ENCODE assay signal across 8 cellular contexts in the genomic region with DNA sequence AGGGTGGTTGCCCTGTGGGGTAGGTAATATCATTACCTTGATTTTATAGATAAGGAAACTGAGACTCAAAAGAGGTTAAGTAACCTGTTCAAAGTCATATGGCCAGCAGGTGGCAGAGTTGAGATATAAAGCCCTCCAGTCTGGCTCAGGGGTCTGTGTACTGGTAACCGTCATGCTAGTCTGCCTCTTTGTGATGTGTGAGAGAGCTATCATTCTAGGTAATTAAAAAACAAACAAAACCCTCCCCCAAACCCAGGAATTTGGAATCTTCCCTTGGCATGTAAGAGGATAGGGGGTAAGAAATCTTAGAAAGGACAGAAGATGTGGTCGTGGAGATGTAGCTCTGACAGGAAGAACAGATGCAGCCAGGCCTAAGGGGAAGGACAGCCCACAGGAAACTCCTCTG.
DNase-seq lines count a peak whose midpoint lies in the region; ATAC-seq and TF ChIP-seq lines count a peak whose summit lies in the region.

No MANE protein-coding gene starts in this region.

- H2AFZ ChIP-seq in PC-9 = no peak overlapping the region

- POLR2A ChIA-PET in PC-9 (lab: Charles Lee; ENCODE audit: unreplicated experiment) = no interaction called here

- no peaks in the 10 kb centered on the region for H3F3A ChIP-seq in PC-9 (ENCODE audit: insufficient read depth, low read depth)

- no peaks in the 10 kb centered on the region for H3K36me3 ChIP-seq in HUES6 (ENCODE audit: control insufficient read depth, insufficient read depth, low read length)
- no peaks in the 10 kb centered on the region for H3K36me3 ChIP-seq in PC-9 (ENCODE audit: low read depth)
- no peaks in the 10 kb centered on the region for H3K36me3 ChIP-seq in left ventricle myocardium inferior

- no TSS peak for BruUV-seq in PC-9 (replicated peaks; lab: Mats Ljungman, UMichigan)

- H3K4me1 ChIP-seq in HUES6 (ENCODE audit: control insufficient read depth, insufficient read depth, low read length) (peaks cover 12% of the 10 kb centered on the region), PC-9 (replicated peaks; ENCODE audit: insufficient read depth) (no peaks in the 10 kb centered on the region), left ventricle myocardium inferior (no peaks in the 10 kb centered on the region)

- peak overlapping the region; percentile 62 for H3K9ac ChIP-seq in HUES6 (ENCODE audit: low read length)

- CTCF ChIA-PET in PC-9 (lab: Charles Lee) = interaction anchor here (0.6 kb wide), 1 partner anchor 1425 kb away, joined by 3 read pairs; no protein-coding TSS in a partner anchor

- no peaks in the 10 kb centered on the region for H3K9me2 ChIP-seq in PC-9 (ENCODE audit: insufficient read depth)

- no peaks in the 10 kb centered on the region for H3K36me3 Mint-ChIP-seq in activated T-cell treated with anti-CD3 and anti-CD28 coated beads, Interleukin-2, amount 50 U/mL, for 4 hours (ENCODE audit: insufficient read depth)

- H3K4me2 ChIP-seq in PC-9 = no peak overlapping the region

- DNase-seq in ELF-1 (ENCODE audit: low read depth, low spot score) = peak; percentile 95
- peak; percentile 38 to 48 for DNase-seq in PC-9
- peak; percentile 45 for DNase-seq in activated T-cell treated with anti-CD3 and anti-CD28 coated beads, Interleukin-2, amount 50 U/mL, for 4 hours
- no peak for DNase-seq in left ventricle myocardium inferior
- DNase-seq in stimulated activated CD4-positive, alpha-beta T cell treated with anti-CD3 and anti-CD28 coated beads, Interleukin-15, amount 100 ng/mL, for 24 hours = peak; percentile 80

- H3K27me3 ChIP-seq in HUES6 (ENCODE audit: control insufficient read depth, insufficient read depth, low read length) (no peaks in the 10 kb centered on the region), PC-9 (ENCODE audit: insufficient read depth, low read depth) (no peaks in the 10 kb centered on the region), left ventricle myocardium inferior (ENCODE audit: low read depth) (peaks cover 8% of the 10 kb centered on the region)

- H3K79me2 ChIP-seq in PC-9 (ENCODE audit: low read depth) = no peaks in the 10 kb centered on the region

- H3K4me3 ChIP-seq in HUES6 (ENCODE audit: low read depth, low read length) (no peak overlapping the region), PC-9 (no peak overlapping the region), left ventricle myocardium inferior (no peak overlapping the region)

- no peaks in the 10 kb centered on the region for H4K20me1 ChIP-seq in PC-9 (ENCODE audit: insufficient read depth)

- intact Hi-C loops in PC-9 (cut with micrococcal nuclease; ENCODE audit: unreplicated experiment) = loop anchor here (2.0 kb wide), 1 partner anchor 1329 kb away; no protein-coding TSS in a partner anchor
- intact Hi-C loops in left ventricle myocardium inferior (cut with micrococcal nuclease) = no loop called here

- no peak overlapping the region for H3K4me3 Mint-ChIP-seq in activated T-cell treated with anti-CD3 and anti-CD28 coated beads, Interleukin-2, amount 50 U/mL, for 4 hours

- ATAC-seq in activated T-cell treated with anti-CD3 and anti-CD28 coated beads, Interleukin-2, amount 50 U/mL, for 4 hours = peak; percentile 84 to 85
- ATAC-seq in GM19351 (IDR thresholded peaks at IDR 0.05; ENCODE audit: unreplicated experiment) (no peak), GM21723 (IDR thresholded peaks at IDR 0.05; ENCODE audit: unreplicated experiment) (no peak)

- no peak overlapping the region; the same call in 1 of the 2 replicates for H3K27ac ChIP-seq in HUES6 (ENCODE audit: low read depth, low read length)
- H3K27ac ChIP-seq in PC-9 = no peak overlapping the region
- no peak overlapping the region for H3K27ac ChIP-seq in left ventricle myocardium inferior (replicated peaks)

- H3K9me3 ChIP-seq in HUES6 (ENCODE audit: control insufficient read depth, insufficient read depth, low read depth, low read length) (peaks cover 5% of the 10 kb centered on the region; the same call in 1 of the 2 replicates), PC-9 (ENCODE audit: insufficient read depth, low read depth) (no peaks in the 10 kb centered on the region), left ventricle myocardium inferior (replicated peaks) (peaks cover 10% of the 10 kb centered on the region)

- peaks cover 1% of the 10 kb centered on the region for H3K4me1 Mint-ChIP-seq in activated T-cell treated with anti-CD3 and anti-CD28 coated beads, Interleukin-2, amount 50 U/mL, for 4 hours (ENCODE audit: low read depth)

- H3K9me3 Mint-ChIP-seq in activated T-cell treated with anti-CD3 and anti-CD28 coated beads, Interleukin-2, amount 50 U/mL, for 4 hours = no peaks in the 10 kb centered on the region

- peak; percentile 80 for TF ChIP-seq CTCF in PC-9 (conservative IDR thresholded peaks at IDR 0.05)
- peak; percentile 63 for TF ChIP-seq CTCF in left ventricle myocardium inferior (IDR thresholded peaks at IDR 0.05; ENCODE audit: borderline replicate concordance)

- peaks cover 14% of the 10 kb centered on the region for H3K27me3 Mint-ChIP-seq in activated T-cell treated with anti-CD3 and anti-CD28 coated beads, Interleukin-2, amount 50 U/mL, for 4 hours (ENCODE audit: low read depth)

Comparison
In these comparisons a context has a peak if more than half of its experiments do, and no peak if none do; other contexts are left out.
1. ATAC-seq: peak in activated T-cell treated with anti-CD3 and anti-CD28 coated beads, Interleukin-2, amount 50 U/mL, for 4 hours (2 of 2); none in GM19351 (single experiment) and GM21723 (single experiment).